ENCODE assay signal across 8 cellular contexts in the genomic region with DNA sequence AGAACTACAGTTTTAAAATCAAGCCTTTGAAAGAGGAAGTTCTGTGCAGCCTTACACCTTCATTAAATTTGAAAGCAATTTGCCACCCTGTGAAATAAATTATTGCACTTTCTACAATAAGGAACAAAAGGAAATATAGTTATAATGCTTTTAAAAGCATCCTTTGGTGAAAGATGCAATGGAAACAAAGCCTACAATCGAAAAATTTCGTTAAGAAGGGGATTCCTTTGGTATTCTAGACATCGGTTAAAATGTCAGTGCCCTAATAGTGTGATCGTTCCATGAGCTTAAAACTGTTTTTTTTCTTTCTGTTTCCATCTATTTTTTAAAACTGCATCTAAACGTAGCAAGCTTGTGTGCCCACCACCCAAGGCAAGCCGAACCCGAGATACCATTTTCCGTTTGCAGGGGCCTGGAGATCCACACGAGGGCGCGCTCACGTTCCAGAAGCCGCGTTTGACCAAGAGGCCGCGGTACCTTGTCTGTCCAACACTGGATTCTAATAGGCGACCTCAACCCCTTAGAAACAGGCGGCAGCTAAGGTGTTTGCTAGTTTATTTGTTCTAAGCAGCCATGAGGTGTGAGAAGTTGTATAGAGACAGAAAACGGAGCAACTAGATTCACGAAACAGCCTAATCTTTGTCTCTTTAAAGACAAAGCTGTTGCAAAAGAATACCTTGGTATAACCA. TPM values are rescaled to one million over a fixed set of nuclear protein-coding genes. Genes with fewer than 3 reads are reported as not detected.
DNase-seq lines count a peak whose midpoint lies in the region; ATAC-seq and TF ChIP-seq lines count a peak whose summit lies in the region.

No MANE protein-coding gene starts in this region.

- DNase-seq in DMS 273 treated with DMSO at 0.1 percent for 48 hours (lab: John Stamatoyannopoulos, UW) (peak; percentile 20), HT1080 (ENCODE audit: low read depth) (peak; percentile 20), RPMI7951 (ENCODE audit: low read depth) (peak; percentile 60), foreskin fibroblast (no peak), type B pancreatic cell (ENCODE audit: extremely low spot score, unreplicated experiment) (peak; percentile 79), NCI-H774 (lab: John Stamatoyannopoulos, UW) (no peak), Ammon's horn (ENCODE audit: low spot score) (no peak)

- peak overlapping the region; percentile 81 for H3K27ac Mint-ChIP-seq in type B pancreatic cell

- H3K36me3 Mint-ChIP-seq in type B pancreatic cell = no peaks in the 10 kb centered on the region

- TF ChIP-seq CTCF in foreskin fibroblast (IDR thresholded peaks at IDR 0.05; ENCODE audit: low read depth, low read length) (peak; percentile 44), type B pancreatic cell (conservative IDR thresholded peaks at IDR 0.05) (peak; percentile 82)

- peak overlapping the region in 1 of 2 donors; percentile 48 for H3K4me3 ChIP-seq in foreskin fibroblast (ENCODE audit: low read depth in 1 of 2, low read length in 2 of 2)

- H3K9me3 Mint-ChIP-seq in type B pancreatic cell = no peaks in the 10 kb centered on the region

- ATAC-seq in HG03139 (IDR thresholded peaks at IDR 0.05; ENCODE audit: unreplicated experiment) = no peak

- H3K4me1 Mint-ChIP-seq in type B pancreatic cell (ENCODE audit: unreplicated experiment) = peaks cover 4% of the 10 kb centered on the region

- H3K4me3 Mint-ChIP-seq in type B pancreatic cell = peak overlapping the region; percentile 56

- peaks cover 92% of the 10 kb centered on the region for H3K27me3 Mint-ChIP-seq in type B pancreatic cell

RNA-seq across cellular contexts. Expression of gene HOXD11, which starts 4.0 kb away (rescaled TPM):
- 6.4 and 8.9 TPM in 2 replicates for total RNA-seq in HT1080 (2014; rRNA removed; shearing (Covaris generic))
- polyA plus RNA-seq in HT1080 (2015; cell fraction: cytosol; rRNA removed) = 4.8 and 6.2 TPM in 2 replicates
- polyA plus RNA-seq in HT1080 (2015; cell fraction: nucleus; rRNA removed) = 10.6 and 11.0 TPM in 2 replicates
- total RNA-seq in RPMI7951 (2014; rRNA removed; shearing (Covaris generic)) = 0.10 TPM in 1 of 2 replicates, not detected in the other
- 0.21 and 1.1 TPM in 2 replicates for total RNA-seq in type B pancreatic cell (ENCODE audit: low replicate concordance)

RNA-seq across cellular contexts. Expression of gene HOXD10, which starts 5.5 kb away (rescaled TPM):
- 8.6 and 10.5 TPM in 2 replicates for total RNA-seq in HT1080 (2014; rRNA removed; shearing (Covaris generic))
- 3.3 and 4.7 TPM in 2 replicates for polyA plus RNA-seq in HT1080 (2015; cell fraction: cytosol; rRNA removed)
- polyA plus RNA-seq in HT1080 (2015; cell fraction: nucleus; rRNA removed) = 13.0 and 19.5 TPM in 2 replicates
- not detected in 2 replicates for total RNA-seq in RPMI7951 (2014; rRNA removed; shearing (Covaris generic))
- 0.19 and 0.56 TPM in 2 replicates for total RNA-seq in type B pancreatic cell (ENCODE audit: low replicate concordance)

RNA-seq across cellular contexts. Expression of gene HOXD9, which starts 11.4 kb away (rescaled TPM):
- total RNA-seq in HT1080 (2014; rRNA removed; shearing (Covaris generic)) = 0.53 and 1.7 TPM in 2 replicates
- 2.3 and 3.5 TPM in 2 replicates for polyA plus RNA-seq in HT1080 (2015; cell fraction: cytosol; rRNA removed)
- polyA plus RNA-seq in HT1080 (2015; cell fraction: nucleus; rRNA removed) = 10.4 and 10.5 TPM in 2 replicates
- 1.4 TPM in 2 replicates for total RNA-seq in RPMI7951 (2014; rRNA removed; shearing (Covaris generic))
- total RNA-seq in type B pancreatic cell (ENCODE audit: low replicate concordance) = 0.19 and 1.5 TPM in 2 replicates

RNA-seq across cellular contexts. Expression of gene HOXD12, which starts 11.5 kb away (rescaled TPM):
- total RNA-seq in HT1080 (2014; rRNA removed; shearing (Covaris generic)) = 0.10 TPM in 1 of 2 replicates, not detected in the other
- polyA plus RNA-seq in HT1080 (2015; cell fraction: cytosol; rRNA removed) = 0.21 TPM in 1 of 2 replicates, not detected in the other
- polyA plus RNA-seq in HT1080 (2015; cell fraction: nucleus; rRNA removed) = not detected in 2 replicates
- not detected in 2 replicates for total RNA-seq in RPMI7951 (2014; rRNA removed; shearing (Covaris generic))
- total RNA-seq in type B pancreatic cell (ENCODE audit: low replicate concordance) = not detected in 2 replicates

RNA-seq across cellular contexts. Expression of gene HOXD8, which starts 18.4 kb away (rescaled TPM):
- total RNA-seq in HT1080 (2014; rRNA removed; shearing (Covaris generic)) = 8.9 and 9.5 TPM in 2 replicates
- polyA plus RNA-seq in HT1080 (2015; cell fraction: cytosol; rRNA removed) = 18.2 and 20.5 TPM in 2 replicates
- 12.8 and 15.4 TPM in 2 replicates for polyA plus RNA-seq in HT1080 (2015; cell fraction: nucleus; rRNA removed)
- total RNA-seq in RPMI7951 (2014; rRNA removed; shearing (Covaris generic)) = 11.7 and 16.1 TPM in 2 replicates
- total RNA-seq in type B pancreatic cell (ENCODE audit: low replicate concordance) = 2.8 TPM in 1 of 2 replicates, not detected in the other

Comparison
In these comparisons a context has a peak if more than half of its experiments do, and no peak if none do; other contexts are left out.
1. DNase-seq: peak in DMS 273 treated with DMSO at 0.1 percent for 48 hours (single experiment), HT1080 (single experiment), RPMI7951 (single experiment) and type B pancreatic cell (single experiment); none in foreskin fibroblast (0 of 2), NCI-H774 (single experiment) and Ammon's horn (single experiment).